Comparison of ENCODE assay signal across 1 cellular context in genomic region chr1:241640149-241640866, GRCh38.
TF ChIP-seq lines count a peak whose summit lies in the region.

CHML (minus strand) TSS chr1:241640369; CDS start chr1:241635766, 4,603 bp downstream.
A gene with protein sequence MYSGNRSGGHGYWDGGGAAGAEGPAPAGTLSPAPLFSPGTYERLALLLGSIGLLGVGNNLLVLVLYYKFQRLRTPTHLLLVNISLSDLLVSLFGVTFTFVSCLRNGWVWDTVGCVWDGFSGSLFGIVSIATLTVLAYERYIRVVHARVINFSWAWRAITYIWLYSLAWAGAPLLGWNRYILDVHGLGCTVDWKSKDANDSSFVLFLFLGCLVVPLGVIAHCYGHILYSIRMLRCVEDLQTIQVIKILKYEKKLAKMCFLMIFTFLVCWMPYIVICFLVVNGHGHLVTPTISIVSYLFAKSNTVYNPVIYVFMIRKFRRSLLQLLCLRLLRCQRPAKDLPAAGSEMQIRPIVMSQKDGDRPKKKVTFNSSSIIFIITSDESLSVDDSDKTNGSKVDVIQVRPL (minus strand): TSS chr1:241640369. CDS start chr1:241640254, 115 bp downstream.

TF ChIP-seq in HepG2, 621 proteins besides CTCF, POLR2A, EP300 and RAD21 (continued from another document and continues in another):
- TF ChIP-seq, protein P1, sequence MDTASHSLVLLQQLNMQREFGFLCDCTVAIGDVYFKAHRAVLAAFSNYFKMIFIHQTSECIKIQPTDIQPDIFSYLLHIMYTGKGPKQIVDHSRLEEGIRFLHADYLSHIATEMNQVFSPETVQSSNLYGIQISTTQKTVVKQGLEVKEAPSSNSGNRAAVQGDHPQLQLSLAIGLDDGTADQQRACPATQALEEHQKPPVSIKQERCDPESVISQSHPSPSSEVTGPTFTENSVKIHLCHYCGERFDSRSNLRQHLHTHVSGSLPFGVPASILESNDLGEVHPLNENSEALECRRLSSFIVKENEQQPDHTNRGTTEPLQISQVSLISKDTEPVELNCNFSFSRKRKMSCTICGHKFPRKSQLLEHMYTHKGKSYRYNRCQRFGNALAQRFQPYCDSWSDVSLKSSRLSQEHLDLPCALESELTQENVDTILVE (CRISPR knock-in tag; IDR thresholded peaks at IDR 0.05) = no peak
- TF ChIP-seq ZNF232 (CRISPR knock-in tag; IDR thresholded peaks at IDR 0.05; ENCODE audit: borderline replicate concordance) (peak; percentile 85; the same call in 1 of the 2 replicates), ZMYM2 (CRISPR knock-in tag; IDR thresholded peaks at IDR 0.05) (no peak), ZFAT (CRISPR knock-in tag; conservative IDR thresholded peaks at IDR 0.05) (0 out of 2 replicates have a peak, but pooled peaks have one; percentile 52), TCF7 (IDR thresholded peaks at IDR 0.05; ENCODE audit: low read depth) (no peak), ZFP36L1 (CRISPR knock-in tag; IDR thresholded peaks at IDR 0.05) (no peak), SCMH1 (CRISPR knock-in tag; IDR thresholded peaks at IDR 0.05; ENCODE audit: borderline replicate concordance) (no peak), ZFY (CRISPR knock-in tag; IDR thresholded peaks at IDR 0.05) (peak; percentile 59), RNF2 (conservative IDR thresholded peaks at IDR 0.05; ENCODE audit: low read depth) (peak; percentile 50; the same call in 1 of the 2 replicates), ASH2L (IDR thresholded peaks at IDR 0.05; ENCODE audit: insufficient read length, low read depth, low read length) (peak; percentile 38), MAZ (IDR thresholded peaks at IDR 0.05; ENCODE audit: borderline replicate concordance, low read depth, low read length) (peak; percentile 63; the same call in 1 of the 2 replicates), MAZ (CRISPR knock-in tag; IDR thresholded peaks at IDR 0.05; ENCODE audit: low read depth) (peak; percentile 64), ZNF558 (CRISPR knock-in tag; IDR thresholded peaks at IDR 0.05; ENCODE audit: borderline replicate concordance) (peak; percentile 76; the same call in 1 of the 2 replicates), ZNF83 (CRISPR knock-in tag; IDR thresholded peaks at IDR 0.05; ENCODE audit: borderline replicate concordance) (no peak), MAF1 (CRISPR knock-in tag; IDR thresholded peaks at IDR 0.05; ENCODE audit: borderline replicate concordance) (no peak), ZNF773 (CRISPR knock-in tag; IDR thresholded peaks at IDR 0.05; ENCODE audit: borderline replicate concordance) (0 out of 2 replicates have a peak, but pooled peaks have one; percentile 19), ZSCAN21 (CRISPR knock-in tag; IDR thresholded peaks at IDR 0.05; ENCODE audit: borderline replicate concordance) (no peak), ZNF724P (CRISPR knock-in tag; IDR thresholded peaks at IDR 0.05; ENCODE audit: borderline replicate concordance) (no peak), HDAC6 (IDR thresholded peaks at IDR 0.05; ENCODE audit: low read depth, low read length) (no peak), MYC (CRISPR knock-in tag; IDR thresholded peaks at IDR 0.05; ENCODE audit: borderline replicate concordance) (peak; percentile 83), ZNF564 (CRISPR knock-in tag; IDR thresholded peaks at IDR 0.05) (no peak), FOSL2 (CRISPR knock-in tag; IDR thresholded peaks at IDR 0.05) (peak; percentile 39; the same call in 1 of the 2 replicates), CBFB (CRISPR knock-in tag; IDR thresholded peaks at IDR 0.05) (no peak), FIP1L1 (IDR thresholded peaks at IDR 0.05; ENCODE audit: borderline replicate concordance, insufficient read depth, low read depth, low read length) (no peak), HDAC1 (CRISPR knock-in tag; IDR thresholded peaks at IDR 0.05) (peak; percentile 53; the same call in 1 of the 2 replicates), SRSF1 (optimal IDR thresholded peaks at IDR 0.05; ENCODE audit: low read depth, low read length) (no peak), ZNF775 (CRISPR knock-in tag; IDR thresholded peaks at IDR 0.05; ENCODE audit: borderline replicate concordance) (no peak), ZNF33A (CRISPR knock-in tag; IDR thresholded peaks at IDR 0.05; ENCODE audit: borderline replicate concordance) (peak; percentile 57; the same call in 1 of the 2 replicates), RARA (CRISPR knock-in tag; IDR thresholded peaks at IDR 0.05) (peak; percentile 5; the same call in 1 of the 2 replicates), ZNF292 (CRISPR knock-in tag; IDR thresholded peaks at IDR 0.05; ENCODE audit: borderline replicate concordance, low read depth) (no peak), HMGXB4 (CRISPR knock-in tag; IDR thresholded peaks at IDR 0.05; ENCODE audit: borderline replicate concordance in 1 of 2, low read depth in 1 of 2) (no peak; a peak in 1 of 4 replicates), GATAD1 (CRISPR knock-in tag; IDR thresholded peaks at IDR 0.05) (peak; percentile 43; the same call in 1 of the 2 replicates), CCDC6 (CRISPR knock-in tag; IDR thresholded peaks at IDR 0.05) (peak; percentile 75; the same call in 1 of the 2 replicates), TBX2 (CRISPR knock-in tag; IDR thresholded peaks at IDR 0.05; ENCODE audit: borderline replicate concordance) (peak; percentile 13; the same call in 1 of the 2 replicates), ZBTB40 (IDR thresholded peaks at IDR 0.05) (no peak), ZBTB40 (CRISPR knock-in tag; IDR thresholded peaks at IDR 0.05) (no peak), ISL2 (CRISPR knock-in tag; IDR thresholded peaks at IDR 0.05) (peak; percentile 47; the same call in 1 of the 2 replicates), ETS1 (CRISPR knock-in tag; IDR thresholded peaks at IDR 0.05) (no peak)
- TF ChIP-seq, protein P2, sequence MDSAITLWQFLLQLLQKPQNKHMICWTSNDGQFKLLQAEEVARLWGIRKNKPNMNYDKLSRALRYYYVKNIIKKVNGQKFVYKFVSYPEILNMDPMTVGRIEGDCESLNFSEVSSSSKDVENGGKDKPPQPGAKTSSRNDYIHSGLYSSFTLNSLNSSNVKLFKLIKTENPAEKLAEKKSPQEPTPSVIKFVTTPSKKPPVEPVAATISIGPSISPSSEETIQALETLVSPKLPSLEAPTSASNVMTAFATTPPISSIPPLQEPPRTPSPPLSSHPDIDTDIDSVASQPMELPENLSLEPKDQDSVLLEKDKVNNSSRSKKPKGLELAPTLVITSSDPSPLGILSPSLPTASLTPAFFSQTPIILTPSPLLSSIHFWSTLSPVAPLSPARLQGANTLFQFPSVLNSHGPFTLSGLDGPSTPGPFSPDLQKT (CRISPR knock-in tag; IDR thresholded peaks at IDR 0.05; ENCODE audit: borderline replicate concordance) = no peak
- TF ChIP-seq, protein P3, sequence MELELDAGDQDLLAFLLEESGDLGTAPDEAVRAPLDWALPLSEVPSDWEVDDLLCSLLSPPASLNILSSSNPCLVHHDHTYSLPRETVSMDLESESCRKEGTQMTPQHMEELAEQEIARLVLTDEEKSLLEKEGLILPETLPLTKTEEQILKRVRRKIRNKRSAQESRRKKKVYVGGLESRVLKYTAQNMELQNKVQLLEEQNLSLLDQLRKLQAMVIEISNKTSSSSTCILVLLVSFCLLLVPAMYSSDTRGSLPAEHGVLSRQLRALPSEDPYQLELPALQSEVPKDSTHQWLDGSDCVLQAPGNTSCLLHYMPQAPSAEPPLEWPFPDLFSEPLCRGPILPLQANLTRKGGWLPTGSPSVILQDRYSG (CRISPR knock-in tag; IDR thresholded peaks at IDR 0.05) = no peak
- TF ChIP-seq, protein P4, sequence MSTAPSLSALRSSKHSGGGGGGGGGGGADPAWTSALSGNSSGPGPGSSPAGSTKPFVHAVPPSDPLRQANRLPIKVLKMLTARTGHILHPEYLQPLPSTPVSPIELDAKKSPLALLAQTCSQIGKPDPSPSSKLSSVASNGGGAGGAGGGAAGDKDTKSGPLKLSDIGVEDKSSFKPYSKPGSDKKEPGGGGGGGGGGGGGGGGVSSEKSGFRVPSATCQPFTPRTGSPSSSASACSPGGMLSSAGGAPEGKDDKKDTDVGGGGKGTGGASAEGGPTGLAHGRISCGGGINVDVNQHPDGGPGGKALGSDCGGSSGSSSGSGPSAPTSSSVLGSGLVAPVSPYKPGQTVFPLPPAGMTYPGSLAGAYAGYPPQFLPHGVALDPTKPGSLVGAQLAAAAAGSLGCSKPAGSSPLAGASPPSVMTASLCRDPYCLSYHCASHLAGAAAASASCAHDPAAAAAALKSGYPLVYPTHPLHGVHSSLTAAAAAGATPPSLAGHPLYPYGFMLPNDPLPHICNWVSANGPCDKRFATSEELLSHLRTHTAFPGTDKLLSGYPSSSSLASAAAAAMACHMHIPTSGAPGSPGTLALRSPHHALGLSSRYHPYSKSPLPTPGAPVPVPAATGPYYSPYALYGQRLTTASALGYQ (CRISPR knock-in tag; IDR thresholded peaks at IDR 0.05) = peak; percentile 68; the same call in 1 of the 2 replicates
